Comparison of ENCODE assay signal across 25 cellular contexts in genomic region chr3:41144631-41145030, GRCh38.
"Had no signal": no experiment of that assay in that cellular context is flagged by ENCODE, and none has a peak within 500 bp of the region (broad histone marks: within the 10 kb centered on the region; RNA-seq: fewer than 3 reads in every experiment).

No MANE protein-coding gene starts in this region.

- H3K27me3 ChIP-seq: dorsolateral prefrontal cortex, neural progenitor cell, right atrium auricular region, suprapubic skin, transverse colon, vagina had no signal

- H3K4me1 Mint-ChIP-seq: naive B cell; stimulated activated naive CD8-positive, alpha-beta T cell treated with anti-CD3 and anti-CD28 coated beads, Interleukin-15, amount 100 ng/mL, for 72 hours had no signal

- H3K4me3 Mint-ChIP-seq: mesothelial cell of epicardium; naive B cell; nephron; neural progenitor cell; stimulated activated naive CD8-positive, alpha-beta T cell treated with anti-CD3 and anti-CD28 coated beads, Interleukin-15, amount 100 ng/mL, for 72 hours had no signal

- H3K36me3 ChIP-seq: neural progenitor cell, right atrium auricular region, suprapubic skin, transverse colon, vagina had no signal

- H3K27me3 Mint-ChIP-seq: stimulated activated naive CD8-positive, alpha-beta T cell treated with anti-CD3 and anti-CD28 coated beads, Interleukin-15, amount 100 ng/mL, for 72 hours had no signal

- FAIRE-seq: frontal cortex, keratinocyte had no signal

- ATAC-seq: mucosa of descending colon; sciatic nerve; stimulated activated naive CD8-positive, alpha-beta T cell treated with anti-CD3 and anti-CD28 coated beads, Interleukin-15, amount 100 ng/mL, for 72 hours had no signal

- H3K4me3 ChIP-seq: dorsolateral prefrontal cortex, mucosa of descending colon, neural progenitor cell, right atrium auricular region, smooth muscle cell, suprapubic skin, transverse colon, vagina had no signal

- H3K9me3 ChIP-seq: mucosa of descending colon, suprapubic skin, vagina had no signal

- DNase-seq: effector CD4-positive, alpha-beta T cell; head of caudate nucleus; mesenchymal stem cell; mucosa of descending colon; naive B cell; stimulated activated CD4-positive, alpha-beta T cell treated with anti-CD3 and anti-CD28 coated beads, Interleukin-12 subunit alpha, Interleukin-12 subunit beta, amount 100 ng/mL, for 4 hours; stimulated activated CD4-positive, alpha-beta T cell treated with anti-CD3 and anti-CD28 coated beads, Interleukin-1b, Interleukin-23, amount 100 ng/mL, for 48 hours; stimulated activated CD4-positive, alpha-beta T cell treated with anti-CD3 and anti-CD28 coated beads, Interleukin-4, amount 100 ng/mL, for 1 hour; stimulated activated CD8-positive, alpha-beta memory T cell treated with anti-CD3 and anti-CD28 coated beads, Interleukin-4, amount 100 ng/mL, for 48 hours; stimulated activated naive CD4-positive, alpha-beta T cell; stimulated activated naive CD8-positive, alpha-beta T cell treated with anti-CD3 and anti-CD28 coated beads, Interleukin-15, amount 100 ng/mL, for 72 hours; transverse colon had no signal

- H3K27ac Mint-ChIP-seq: mesothelial cell of epicardium; naive B cell; neural progenitor cell; progenitor cell of endocrine pancreas; stimulated activated naive CD8-positive, alpha-beta T cell treated with anti-CD3 and anti-CD28 coated beads, Interleukin-15, amount 100 ng/mL, for 72 hours had no signal

- H3K36me3 Mint-ChIP-seq: neural progenitor cell had no signal

- H3K4me1 ChIP-seq: neural progenitor cell, parathyroid adenoma, right atrium auricular region, suprapubic skin, transverse colon, vagina had no signal

- H3K27ac ChIP-seq: neural progenitor cell, parathyroid adenoma, right atrium auricular region, suprapubic skin, vagina had no signal
